In the genomic region with DNA sequence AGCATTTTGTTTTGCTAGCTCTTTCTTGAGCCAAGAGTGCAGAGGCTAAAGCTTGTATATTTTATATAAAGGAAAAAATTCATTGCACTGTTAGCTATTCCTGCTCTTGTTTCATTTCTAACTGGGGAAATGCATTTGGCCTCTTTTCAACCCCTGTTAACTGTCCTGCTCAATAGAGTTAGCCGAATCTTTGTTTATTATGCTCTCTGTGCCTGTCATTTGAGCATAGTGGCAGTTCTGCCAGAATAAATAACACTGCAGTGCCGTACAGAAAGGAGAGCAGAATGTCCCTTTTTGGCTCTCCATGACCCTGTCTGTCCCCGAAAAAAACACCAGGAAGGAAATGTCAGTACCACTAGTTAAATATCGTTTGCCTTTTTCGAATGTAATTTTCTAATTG, we compare ENCODE assay signal across 19 cellular contexts.
DNase-seq lines count a peak whose midpoint lies in the region; FAIRE-seq and TF ChIP-seq lines count a peak whose summit lies in the region.
"Had no signal": no experiment of that assay in that cellular context is flagged by ENCODE, and none has a peak within 500 bp of the region (broad histone marks: within the 10 kb centered on the region; RNA-seq: fewer than 3 reads in every experiment).

No MANE protein-coding gene starts in this region.

- no peak for TF ChIP-seq POLR2A in GM12891 (IDR thresholded peaks at IDR 0.05; ENCODE audit: low read depth, low read length)

- no peak overlapping the region for H3K27ac ChIP-seq in neural progenitor cell
- H3K27ac ChIP-seq: neutrophil, RWPE1 had no signal

- H3K36me3 Mint-ChIP-seq in chondrocyte (ENCODE audit: low read depth) (peaks cover 1% of the 10 kb centered on the region), neural progenitor cell (peaks cover 2% of the 10 kb centered on the region)
- H3K36me3 Mint-ChIP-seq: activated naive CD4-positive, alpha-beta T cell treated with anti-CD3 and anti-CD28 coated beads, Interleukin-2, amount 50 U/mL, for 24 hours; immature natural killer cell had no signal

- no peaks in the 10 kb centered on the region for H3F3A ChIP-seq in neural progenitor cell (ENCODE audit: low read depth)

- no peak overlapping the region for H3K4me2 ChIP-seq in neural progenitor cell
- H3K4me2 ChIP-seq: smooth muscle cell had no signal

- no peak overlapping the region for H3K9ac ChIP-seq in neural progenitor cell

- TF ChIP-seq CTCF in chondrocyte (IDR thresholded peaks at IDR 0.05) (no peak), neural progenitor cell (IDR thresholded peaks at IDR 0.05) (no peak)

- peaks cover 21% of the 10 kb centered on the region for H3K4me1 Mint-ChIP-seq in chondrocyte (ENCODE audit: low read depth)
- peaks cover 3% of the 10 kb centered on the region for H3K4me1 Mint-ChIP-seq in neural progenitor cell
- H3K4me1 Mint-ChIP-seq: activated CD4-positive, alpha-beta T cell treated with anti-CD3 and anti-CD28 coated beads for 36 hours; activated naive CD4-positive, alpha-beta T cell treated with anti-CD3 and anti-CD28 coated beads, Interleukin-2, amount 50 U/mL, for 24 hours; B cell; immature natural killer cell had no signal

- H4K20me1 ChIP-seq in neural progenitor cell (ENCODE audit: low read depth) = no peaks in the 10 kb centered on the region

- no peak overlapping the region for H3K4me3 ChIP-seq in neural progenitor cell
- H3K4me3 ChIP-seq: smooth muscle cell had no signal

- peak; percentile 29 for DNase-seq in DMS153 (lab: John Stamatoyannopoulos, UW)
- peak; percentile 11 to 79 for DNase-seq in NCI-H2081 (lab: John Stamatoyannopoulos, UW)
- no peak for DNase-seq in chondrocyte (ENCODE audit: low spot score)
- DNase-seq in neural progenitor cell (ENCODE audit: low spot score) = no peak
- DNase-seq in foreskin melanocyte = no peak
- DNase-seq in NOMO-1 (lab: John Stamatoyannopoulos, UW; ENCODE audit: unreplicated experiment in 2 of 2) = no peak
- DNase-seq in GM12891 (ENCODE audit: insufficient read length, low spot score) = no peak
- DNase-seq in NK-92 treated with Interleukin-12 subunit alpha and Interleukin-12 subunit beta, amount 100 ng/mL, for 24 hours (lab: John Stamatoyannopoulos, UW) = no peak
- DNase-seq: activated CD4-positive, alpha-beta T cell treated with anti-CD3 and anti-CD28 coated beads for 36 hours; immature natural killer cell; NCI-H510A; stimulated activated naive CD8-positive, alpha-beta T cell treated with anti-CD3 and anti-CD28 coated beads, Interleukin-15, Interleukin-2, amounts not matched to agents 100 U/mL and 50 U/mL, for 24 hours; T-helper 2 cell had no signal

- H3K4me1 ChIP-seq in neural progenitor cell = no peaks in the 10 kb centered on the region

- no peaks in the 10 kb centered on the region for H3K27me3 Mint-ChIP-seq in chondrocyte (ENCODE audit: low read depth)
- H3K27me3 Mint-ChIP-seq in neural progenitor cell (ENCODE audit: insufficient read depth, low read depth) = peaks cover 3% of the 10 kb centered on the region

- no peaks in the 10 kb centered on the region for H3K36me3 ChIP-seq in neural progenitor cell
- H3K36me3 ChIP-seq: neutrophil had no signal

- H3K9me3 Mint-ChIP-seq in chondrocyte (ENCODE audit: low read depth) = no peaks in the 10 kb centered on the region
- peaks cover 5% of the 10 kb centered on the region for H3K9me3 Mint-ChIP-seq in neural progenitor cell
- H3K9me3 Mint-ChIP-seq: activated naive CD4-positive, alpha-beta T cell treated with anti-CD3 and anti-CD28 coated beads, Interleukin-2, amount 50 U/mL, for 24 hours; immature natural killer cell had no signal

- H2AFZ ChIP-seq in neural progenitor cell (replicated peaks) = peak overlapping the region; percentile 61

- H3K79me2 ChIP-seq in neural progenitor cell (ENCODE audit: low read depth) = no peaks in the 10 kb centered on the region

- no peaks in the 10 kb centered on the region for H3K27me3 ChIP-seq in neural progenitor cell
- H3K27me3 ChIP-seq: neutrophil had no signal

- peak overlapping the region; percentile 45 for H3K4me3 Mint-ChIP-seq in chondrocyte (ENCODE audit: unreplicated experiment)
- H3K4me3 Mint-ChIP-seq in neural progenitor cell = no peak overlapping the region
- H3K4me3 Mint-ChIP-seq: activated CD4-positive, alpha-beta T cell treated with anti-CD3 and anti-CD28 coated beads for 36 hours; activated naive CD4-positive, alpha-beta T cell treated with anti-CD3 and anti-CD28 coated beads, Interleukin-2, amount 50 U/mL, for 24 hours; B cell; immature natural killer cell had no signal

- no peaks in the 10 kb centered on the region for H3K9me3 ChIP-seq in neural progenitor cell (ENCODE audit: low read depth)
- H3K9me3 ChIP-seq: neutrophil had no signal

- H3K27ac Mint-ChIP-seq in chondrocyte (ENCODE audit: unreplicated experiment) = peak overlapping the region; percentile 14
- peak overlapping the region; percentile 31 for H3K27ac Mint-ChIP-seq in neural progenitor cell
- H3K27ac Mint-ChIP-seq: activated CD4-positive, alpha-beta T cell treated with anti-CD3 and anti-CD28 coated beads for 36 hours; activated naive CD4-positive, alpha-beta T cell treated with anti-CD3 and anti-CD28 coated beads, Interleukin-2, amount 50 U/mL, for 24 hours; B cell; immature natural killer cell had no signal

- FAIRE-seq in GM12891 (lab: Jason Lieb, UNC) = no peak
- FAIRE-seq: endometrium had no signal

TF ChIP-seq in GM12891, 5 proteins besides CTCF, POLR2A, EP300 and RAD21:
- no peak for TF ChIP-seq PAX5 (IDR thresholded peaks at IDR 0.05; ENCODE audit: insufficient read depth, low read length, severe bottlenecking)
- no peak for TF ChIP-seq TAF1 (IDR thresholded peaks at IDR 0.05; ENCODE audit: low read depth, low read length)
- TF ChIP-seq POU2F2 (IDR thresholded peaks at IDR 0.05; ENCODE audit: low read depth, low read length) = no peak
- no peak for TF ChIP-seq SPI1 (IDR thresholded peaks at IDR 0.05; ENCODE audit: low read depth, low read length)
- TF ChIP-seq POLR2AphosphoS5 (IDR thresholded peaks at IDR 0.05; ENCODE audit: low read depth, low read length) = no peak

Comparison
In these comparisons a context has a peak if more than half of its experiments do, and no peak if none do; other contexts are left out.
1. DNase-seq: peak in DMS153 (single experiment) and NCI-H2081 (2 of 2); none in chondrocyte (single experiment), neural progenitor cell (single experiment), foreskin melanocyte (single experiment), NOMO-1 (0 of 2), GM12891 (single experiment) and NK-92 treated with Interleukin-12 subunit alpha and Interleukin-12 subunit beta, amount 100 ng/mL, for 24 hours (single experiment).